In the genomic region with DNA sequence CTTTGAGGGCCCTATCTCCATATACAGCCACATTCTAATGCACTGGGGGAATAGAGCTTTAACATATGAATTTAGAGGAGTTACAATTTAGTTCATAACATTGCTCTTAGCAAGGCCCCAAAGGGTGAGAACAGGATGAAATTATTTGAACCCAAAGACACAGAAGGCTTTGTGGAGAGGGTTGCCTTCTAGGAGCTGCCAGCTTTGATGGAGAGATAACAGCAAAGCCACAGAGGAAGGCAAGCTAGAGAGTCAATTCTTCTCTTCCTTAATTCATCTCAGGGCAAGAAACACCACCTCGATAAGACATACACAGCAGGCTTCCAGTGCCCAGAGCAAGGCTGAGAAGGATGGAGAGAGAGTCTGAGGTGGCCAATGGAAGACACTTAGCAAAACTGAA, we compare ENCODE assay signal across 20 cellular contexts.
"Had no signal": no experiment of that assay in that cellular context is flagged by ENCODE, and none has a peak within 500 bp of the region (broad histone marks: within the 10 kb centered on the region; RNA-seq: fewer than 3 reads in every experiment).

No MANE protein-coding gene starts in this region.

- H3K4me1 ChIP-seq: heart left ventricle, pancreas, suprapubic skin, thyroid gland, upper lobe of left lung, uterus had no signal

- DNase-seq: dorsolateral prefrontal cortex; effector CD8-positive, alpha-beta T cell; heart left ventricle; hippocampal formation; kidney glomerular epithelial cell; mesendoderm; naive B cell; occipital lobe; pancreas; right cardiac atrium; stimulated activated CD4-positive, alpha-beta T cell treated with anti-CD3 and anti-CD28 coated beads, Interleukin-2, amount 100 ng/mL, for 48 hours; stimulated activated naive CD8-positive, alpha-beta T cell treated with anti-CD3 and anti-CD28 coated beads, Interleukin-15, Interleukin-2, amounts not matched to agents 100 U/mL and 50 U/mL, for 24 hours; thyroid gland; upper lobe of left lung; uterus had no signal

- H3K27me3 ChIP-seq: dorsolateral prefrontal cortex, heart left ventricle, pancreas, suprapubic skin, thyroid gland, upper lobe of left lung, uterus had no signal

- H3K27ac ChIP-seq: dorsolateral prefrontal cortex, heart left ventricle, pancreas, suprapubic skin, thyroid gland, upper lobe of left lung, uterus had no signal

- H3K4me2 ChIP-seq: smooth muscle cell had no signal

- H3K9me3 ChIP-seq: pancreas, thyroid gland, upper lobe of left lung, uterus had no signal

- H3K4me1 Mint-ChIP-seq: nephron had no signal

- H3K27ac Mint-ChIP-seq: nephron, progenitor cell of endocrine pancreas had no signal

- H3K36me3 ChIP-seq: heart left ventricle, pancreas, suprapubic skin, thyroid gland, upper lobe of left lung, uterus had no signal

- H3K36me3 Mint-ChIP-seq: naive B cell had no signal

- ATAC-seq: esophagus mucosa; heart left ventricle; pancreas; stimulated activated naive CD8-positive, alpha-beta T cell treated with anti-CD3 and anti-CD28 coated beads, Interleukin-15, Interleukin-2, amounts not matched to agents 100 U/mL and 50 U/mL, for 24 hours had no signal

- H3K4me3 ChIP-seq: dorsolateral prefrontal cortex, heart left ventricle, pancreas, smooth muscle cell, suprapubic skin, thyroid gland, upper lobe of left lung, uterus had no signal

- H3K27me3 Mint-ChIP-seq: naive B cell, progenitor cell of endocrine pancreas had no signal

- H3K4me3 Mint-ChIP-seq: naive B cell, nephron had no signal
